24 cellular contexts compared by ENCODE assay signal in the genomic region with DNA sequence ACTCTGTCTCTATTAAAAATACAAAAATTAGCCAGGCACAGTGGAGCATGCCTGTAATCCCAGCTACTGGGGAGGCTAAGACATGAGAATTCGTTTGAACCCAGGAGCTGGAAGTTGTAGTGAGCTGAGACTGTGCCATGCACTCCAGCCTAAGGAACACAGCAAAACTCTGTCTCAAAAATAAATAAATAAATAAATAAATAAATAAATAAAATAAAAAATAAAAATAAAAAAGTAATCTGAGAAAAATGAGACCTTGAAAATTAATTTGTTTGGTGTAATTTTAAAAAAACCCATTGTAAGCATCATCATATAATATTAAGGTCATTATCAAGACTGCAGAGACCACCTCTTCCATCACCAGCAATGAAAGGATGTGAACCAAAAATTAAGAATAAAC.
DNase-seq lines count a peak whose midpoint lies in the region; ATAC-seq, FAIRE-seq and TF ChIP-seq lines count a peak whose summit lies in the region.
"Had no signal": no experiment of that assay in that cellular context is flagged by ENCODE, and none has a peak within 500 bp of the region (broad histone marks: within the 10 kb centered on the region; RNA-seq: fewer than 3 reads in every experiment).

No MANE protein-coding gene starts in this region.

- peaks cover 18% of the 10 kb centered on the region for H3K4me1 Mint-ChIP-seq in WTC11
- no peaks in the 10 kb centered on the region for H3K4me1 Mint-ChIP-seq in activated naive CD8-positive, alpha-beta T cell treated with anti-CD3 and anti-CD28 coated beads for 36 hours
- H3K4me1 Mint-ChIP-seq: B cell; CD8-positive, alpha-beta memory T cell had no signal

- no peak overlapping the region for H3K27ac ChIP-seq in HEK293 (ENCODE audit: extremely low read depth, low read depth, low read length)
- H3K27ac ChIP-seq: 22Rv1; A549; BLaER1 treated with 17β-estradiol and CSF1 and Interleukin-3, amounts not matched to agents 10 nM and 100 nM; C4-2B had no signal

- H3K27me3 Mint-ChIP-seq in WTC11 (ENCODE audit: low read depth): no peaks in the 10 kb centered on the region
- H3K27me3 Mint-ChIP-seq in activated naive CD8-positive, alpha-beta T cell treated with anti-CD3 and anti-CD28 coated beads for 36 hours: no peaks in the 10 kb centered on the region
- H3K27me3 Mint-ChIP-seq: B cell; CD4-positive, alpha-beta T cell had no signal

- H3K36me3 ChIP-seq in HEK293 (ENCODE audit: control insufficient read depth in 2 of 2, insufficient read depth in 1 of 2, low read length in 2 of 2): no peaks in the 10 kb centered on the region
- H3K36me3 ChIP-seq: BLaER1 treated with 17β-estradiol and CSF1 and Interleukin-3, amounts not matched to agents 10 nM and 100 nM had no signal

- no peak overlapping the region for H3K4me3 ChIP-seq in HEK293 (ENCODE audit: low read depth, low read length)
- H3K4me3 ChIP-seq: A549; BLaER1 treated with 17β-estradiol and CSF1 and Interleukin-3, amounts not matched to agents 10 nM and 100 nM; GM12878 had no signal

- no peaks in the 10 kb centered on the region for H3K4me1 ChIP-seq in HEK293 (ENCODE audit: control insufficient read depth, insufficient read depth, low read length)
- H3K4me1 ChIP-seq: A549; BLaER1 treated with 17β-estradiol and CSF1 and Interleukin-3, amounts not matched to agents 10 nM and 100 nM had no signal

- no peaks in the 10 kb centered on the region for H3K9me3 Mint-ChIP-seq in WTC11
- peaks cover 1% of the 10 kb centered on the region for H3K9me3 Mint-ChIP-seq in activated naive CD8-positive, alpha-beta T cell treated with anti-CD3 and anti-CD28 coated beads for 36 hours

- no peak overlapping the region for H3K27ac Mint-ChIP-seq in WTC11
- H3K27ac Mint-ChIP-seq in activated naive CD8-positive, alpha-beta T cell treated with anti-CD3 and anti-CD28 coated beads for 36 hours: no peak overlapping the region
- H3K27ac Mint-ChIP-seq: B cell; CD4-positive, alpha-beta T cell; CD8-positive, alpha-beta memory T cell had no signal

- POLR2A ChIA-PET in HEK293 (lab: Yijun Ruan, JAX) (no interaction called here), WTC11 (lab: Charles Lee) (no interaction called here)

- peak; percentile 13 for FAIRE-seq in islet of Langerhans (lab: Jason Lieb, UNC)
- FAIRE-seq: A549, GM12878, GM12892, GM18507 had no signal

- no peaks in the 10 kb centered on the region for H3K36me3 Mint-ChIP-seq in WTC11
- no peaks in the 10 kb centered on the region for H3K36me3 Mint-ChIP-seq in activated naive CD8-positive, alpha-beta T cell treated with anti-CD3 and anti-CD28 coated beads for 36 hours

- TF ChIP-seq CTCF in HEK293 (tag by site-specific recombination; IDR thresholded peaks at IDR 0.05) (no peak), WTC11 (IDR thresholded peaks at IDR 0.05) (no peak)

- no peak for ATAC-seq in WTC11
- ATAC-seq: A549, GM12878 had no signal

- CTCF ChIA-PET in HEK293 (lab: Yijun Ruan, JAX): no interaction called here
- CTCF ChIA-PET in WTC11 (lab: Charles Lee): no interaction called here

- DNase-seq in WTC11 (ENCODE audit: low spot score): no peak
- no peak for DNase-seq in activated naive CD8-positive, alpha-beta T cell treated with anti-CD3 and anti-CD28 coated beads for 36 hours
- no peak for DNase-seq in NCI-H2196 (lab: John Stamatoyannopoulos, UW; ENCODE audit: unreplicated experiment)
- DNase-seq: AML-193; CD4-positive, alpha-beta T cell; CD8-positive, alpha-beta memory T cell; COR-L47; DMS 273 treated with DMSO at 0.1 percent for 48 hours; DMS153; DMS53; DMS79; DND-41; EL; GDM1 had no signal

- no peaks in the 10 kb centered on the region; the same call in 1 of the 2 replicates for H3K9me3 ChIP-seq in HEK293 (ENCODE audit: control insufficient read depth, insufficient read depth, low read depth, low read length)
- H3K9me3 ChIP-seq: A549; BLaER1 treated with 17β-estradiol and CSF1 and Interleukin-3, amounts not matched to agents 10 nM and 100 nM had no signal

- H3K4me3 Mint-ChIP-seq in WTC11: no peak overlapping the region
- H3K4me3 Mint-ChIP-seq in activated naive CD8-positive, alpha-beta T cell treated with anti-CD3 and anti-CD28 coated beads for 36 hours: no peak overlapping the region
- H3K4me3 Mint-ChIP-seq: B cell; CD4-positive, alpha-beta T cell; CD8-positive, alpha-beta memory T cell had no signal

TF ChIP-seq in HEK293, 187 proteins besides CTCF, POLR2A, EP300 and RAD21 (continues in another document):
- TF ChIP-seq, protein P1, sequence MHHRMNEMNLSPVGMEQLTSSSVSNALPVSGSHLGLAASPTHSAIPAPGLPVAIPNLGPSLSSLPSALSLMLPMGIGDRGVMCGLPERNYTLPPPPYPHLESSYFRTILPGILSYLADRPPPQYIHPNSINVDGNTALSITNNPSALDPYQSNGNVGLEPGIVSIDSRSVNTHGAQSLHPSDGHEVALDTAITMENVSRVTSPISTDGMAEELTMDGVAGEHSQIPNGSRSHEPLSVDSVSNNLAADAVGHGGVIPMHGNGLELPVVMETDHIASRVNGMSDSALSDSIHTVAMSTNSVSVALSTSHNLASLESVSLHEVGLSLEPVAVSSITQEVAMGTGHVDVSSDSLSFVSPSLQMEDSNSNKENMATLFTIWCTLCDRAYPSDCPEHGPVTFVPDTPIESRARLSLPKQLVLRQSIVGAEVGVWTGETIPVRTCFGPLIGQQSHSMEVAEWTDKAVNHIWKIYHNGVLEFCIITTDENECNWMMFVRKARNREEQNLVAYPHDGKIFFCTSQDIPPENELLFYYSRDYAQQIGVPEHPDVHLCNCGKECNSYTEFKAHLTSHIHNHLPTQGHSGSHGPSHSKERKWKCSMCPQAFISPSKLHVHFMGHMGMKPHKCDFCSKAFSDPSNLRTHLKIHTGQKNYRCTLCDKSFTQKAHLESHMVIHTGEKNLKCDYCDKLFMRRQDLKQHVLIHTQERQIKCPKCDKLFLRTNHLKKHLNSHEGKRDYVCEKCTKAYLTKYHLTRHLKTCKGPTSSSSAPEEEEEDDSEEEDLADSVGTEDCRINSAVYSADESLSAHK (tag by site-specific recombination; IDR thresholded peaks at IDR 0.05): no peak
- TF ChIP-seq KLF8 (tag by site-specific recombination; IDR thresholded peaks at IDR 0.05): no peak

TF ChIP-seq in WTC11, 78 proteins besides CTCF, POLR2A, EP300 and RAD21:
- TF ChIP-seq TP53 (CRISPR knock-in tag; IDR thresholded peaks at IDR 0.05) (no peak), HMGA2 (CRISPR knock-in tag; IDR thresholded peaks at IDR 0.05) (peak; percentile 73; the same call in 1 of the 2 replicates), ZNF317 (CRISPR knock-in tag; IDR thresholded peaks at IDR 0.05; ENCODE audit: borderline replicate concordance, low read depth) (no peak)
- TF ChIP-seq, protein P2, sequence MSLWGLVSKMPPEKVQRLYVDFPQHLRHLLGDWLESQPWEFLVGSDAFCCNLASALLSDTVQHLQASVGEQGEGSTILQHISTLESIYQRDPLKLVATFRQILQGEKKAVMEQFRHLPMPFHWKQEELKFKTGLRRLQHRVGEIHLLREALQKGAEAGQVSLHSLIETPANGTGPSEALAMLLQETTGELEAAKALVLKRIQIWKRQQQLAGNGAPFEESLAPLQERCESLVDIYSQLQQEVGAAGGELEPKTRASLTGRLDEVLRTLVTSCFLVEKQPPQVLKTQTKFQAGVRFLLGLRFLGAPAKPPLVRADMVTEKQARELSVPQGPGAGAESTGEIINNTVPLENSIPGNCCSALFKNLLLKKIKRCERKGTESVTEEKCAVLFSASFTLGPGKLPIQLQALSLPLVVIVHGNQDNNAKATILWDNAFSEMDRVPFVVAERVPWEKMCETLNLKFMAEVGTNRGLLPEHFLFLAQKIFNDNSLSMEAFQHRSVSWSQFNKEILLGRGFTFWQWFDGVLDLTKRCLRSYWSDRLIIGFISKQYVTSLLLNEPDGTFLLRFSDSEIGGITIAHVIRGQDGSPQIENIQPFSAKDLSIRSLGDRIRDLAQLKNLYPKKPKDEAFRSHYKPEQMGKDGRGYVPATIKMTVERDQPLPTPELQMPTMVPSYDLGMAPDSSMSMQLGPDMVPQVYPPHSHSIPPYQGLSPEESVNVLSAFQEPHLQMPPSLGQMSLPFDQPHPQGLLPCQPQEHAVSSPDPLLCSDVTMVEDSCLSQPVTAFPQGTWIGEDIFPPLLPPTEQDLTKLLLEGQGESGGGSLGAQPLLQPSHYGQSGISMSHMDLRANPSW (CRISPR knock-in tag; conservative IDR thresholded peaks at IDR 0.05; ENCODE audit: low read depth): no peak
